Comparison of ENCODE assay signal across 21 cellular contexts in the genomic region with DNA sequence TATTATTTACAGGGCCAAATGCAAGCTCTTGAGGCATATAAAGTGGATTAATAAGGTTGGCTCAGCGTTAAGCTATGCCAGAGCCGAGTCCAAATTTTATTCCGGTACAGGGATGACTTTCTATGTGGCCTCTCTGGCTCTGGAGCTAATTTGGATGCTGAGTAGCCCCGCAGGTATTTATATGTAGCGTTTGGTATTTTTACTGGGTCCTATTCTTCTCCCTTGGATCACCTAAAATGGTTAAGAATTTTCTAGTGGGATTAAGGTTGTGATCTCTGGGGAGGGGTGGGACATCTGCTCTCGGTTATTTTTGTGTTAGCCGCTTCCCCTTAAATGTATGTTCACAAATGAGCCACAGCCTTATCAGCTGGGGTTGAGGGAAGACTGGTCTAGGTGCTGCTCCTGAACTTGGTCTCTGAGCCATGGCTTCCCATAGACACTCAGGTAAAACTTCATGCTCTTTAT. TPM values are rescaled to one million over a fixed set of nuclear protein-coding genes. Genes with fewer than 3 reads are reported as not detected.
DNase-seq lines count a peak whose midpoint lies in the region; ATAC-seq and TF ChIP-seq lines count a peak whose summit lies in the region.
"Had no signal": no experiment of that assay in that cellular context is flagged by ENCODE, and none has a peak within 500 bp of the region (broad histone marks: within the 10 kb centered on the region; RNA-seq: fewer than 3 reads in every experiment).

No MANE protein-coding gene starts in this region.

- no peaks in the 10 kb centered on the region for H3K27me3 Mint-ChIP-seq in osteocyte (ENCODE audit: unreplicated experiment)

- peak overlapping the region; percentile 81 for H3K27ac Mint-ChIP-seq in osteocyte (ENCODE audit: unreplicated experiment)

- peaks cover 12% of the 10 kb centered on the region for H3K9me3 Mint-ChIP-seq in osteocyte (ENCODE audit: unreplicated experiment)

- DNase-seq in M059J (ENCODE audit: low read depth), result peak; percentile 91
- no peak for DNase-seq in esophagus squamous epithelium (lab: John Stamatoyannopoulos, UW)
- DNase-seq in osteocyte (ENCODE audit: extremely low spot score, unreplicated experiment), result no peak
- no peak for DNase-seq in upper lobe of left lung
- no peak for DNase-seq in NCI-H2081 treated with DMSO at 0.1 percent for 48 hours (lab: John Stamatoyannopoulos, UW)
- DNase-seq: activated CD4-positive, CD25-positive, alpha-beta regulatory T cell; Calu3; GDM1; islet precursor cell; Kasumi-1; mammary epithelial cell; NCI-H1105 treated with DMSO at 0.1 percent for 48 hours; PC-9; right lobe of liver; stimulated activated CD4-positive, alpha-beta T cell treated with anti-CD3 and anti-CD28 coated beads, Interleukin-2, amount 100 ng/mL, for 48 hours had no signal

- TF ChIP-seq CTCF in esophagus squamous epithelium (IDR thresholded peaks at IDR 0.05), result no peak
- no peak for TF ChIP-seq CTCF in osteocyte (IDR thresholded peaks at IDR 0.05)
- no peak for TF ChIP-seq CTCF in upper lobe of left lung (IDR thresholded peaks at IDR 0.05)

- peaks cover 95% of the 10 kb centered on the region for H3K4me1 Mint-ChIP-seq in osteocyte (ENCODE audit: unreplicated experiment)

- H3K9me3 ChIP-seq in esophagus squamous epithelium (no peaks in the 10 kb centered on the region), upper lobe of left lung (no peaks in the 10 kb centered on the region)
- H3K9me3 ChIP-seq: right lobe of liver, SJSA1 had no signal

- H3K4me3 ChIP-seq in esophagus squamous epithelium (peak overlapping the region in 2 of 4 donors; percentile 29 to 48), upper lobe of left lung (no peak overlapping the region)
- H3K4me3 ChIP-seq: GM12878, hepatocyte, PC-9, right lobe of liver, SJSA1 had no signal

- H3K27ac ChIP-seq in esophagus squamous epithelium (peak overlapping the region; percentile 46 to 83 (median 74)), upper lobe of left lung (peak overlapping the region in 3 of 4 donors; percentile 11 to 62 (median 30))
- H3K27ac ChIP-seq: hepatocyte, PC-9, right lobe of liver, SJSA1 had no signal

- ATAC-seq in upper lobe of left lung (ENCODE audit: low FRiP score in 2 of 2) (no peak), GM21528 (IDR thresholded peaks at IDR 0.05; ENCODE audit: low FRiP score, unreplicated experiment) (no peak)
- no peak for ATAC-seq in activated CD4-positive, CD25-positive, alpha-beta regulatory T cell treated with anti-CD3 and anti-CD28 coated beads, Interleukin-2, amount 50 U/mL, for 24 hours
- ATAC-seq: esophagus mucosa, GM12878, right lobe of liver had no signal

- H3K36me3 ChIP-seq in esophagus squamous epithelium, result no peaks in the 10 kb centered on the region
- H3K36me3 ChIP-seq in upper lobe of left lung, result no peaks in the 10 kb centered on the region
- H3K36me3 ChIP-seq: right lobe of liver, SJSA1 had no signal

- no peak for TF ChIP-seq EP300 in upper lobe of left lung (IDR thresholded peaks at IDR 0.05)

- H3K27me3 ChIP-seq in esophagus squamous epithelium (no peaks in the 10 kb centered on the region), upper lobe of left lung (no peaks in the 10 kb centered on the region)
- H3K27me3 ChIP-seq: hepatocyte, right lobe of liver, SJSA1 had no signal

- TF ChIP-seq POLR2A in esophagus squamous epithelium (IDR thresholded peaks at IDR 0.05), result no peak
- TF ChIP-seq POLR2A in upper lobe of left lung (IDR thresholded peaks at IDR 0.05), result no peak

- 49 to 69% methylated on average over 4 to 7 of the region's 7 CpGs for WGBS in esophagus squamous epithelium, 2 donors
- 76 to 84% methylated on average over 6 to 7 of the region's 7 CpGs for WGBS in upper lobe of left lung, 2 donors

- intact Hi-C loops in esophagus squamous epithelium (cut with DNase I), result no loop called here

- no peak overlapping the region for H3K4me3 Mint-ChIP-seq in osteocyte (ENCODE audit: unreplicated experiment)

- peaks cover 36% of the 10 kb centered on the region for H3K36me3 Mint-ChIP-seq in osteocyte (ENCODE audit: unreplicated experiment)

- H3K4me1 ChIP-seq in esophagus squamous epithelium, result peaks cover 0 to 35% (median 22%) of the 10 kb centered on the region in 3 donors
- peaks cover 6 to 12% (median 7%) of the 10 kb centered on the region in 4 donors for H3K4me1 ChIP-seq in upper lobe of left lung
- H3K4me1 ChIP-seq: right lobe of liver had no signal

RNA-seq across cellular contexts. Expression of gene FHL1, which starts 49.4 kb away (rescaled TPM):
- total RNA-seq in M059J (2014; rRNA removed; shearing (Covaris generic)), result 828 and 1,058 TPM in 2 replicates
- total RNA-seq in esophagus squamous epithelium (100 to 1,000 TPM in 2 of 4 donors, 10 to 100 TPM in 2; 17.1 to 509 (median 70.4) TPM), osteocyte (1,613 and 1,725 TPM in 2 replicates), upper lobe of left lung (100 to 1,000 TPM; 114 to 426 (median 255) TPM)

RNA-seq across cellular contexts. Expression of gene MAP7D3, which starts 54.5 kb away (rescaled TPM):
- total RNA-seq in M059J (2014; rRNA removed; shearing (Covaris generic)), result 28.1 and 38.8 TPM in 2 replicates
- total RNA-seq in esophagus squamous epithelium (10 to 100 TPM in 1 of 4 donors, 1 to 10 TPM in 3; 1.3 to 11.8 (median 6.4) TPM), osteocyte (84.7 and 87.4 TPM in 2 replicates), upper lobe of left lung (10 to 100 TPM in 3 of 6 donors, 1 to 10 TPM in 3; 4.8 to 19.9 (median 9.3) TPM)
